ENCODE assay signal across 1 cellular context in genomic region chr4:104490770-104491395, GRCh38.
TF ChIP-seq lines count a peak whose summit lies in the region.

No MANE protein-coding gene starts in this region.

TF ChIP-seq in H1, 55 proteins besides CTCF, POLR2A, EP300 and RAD21:
- TF ChIP-seq PHF8 (conservative IDR thresholded peaks at IDR 0.05; ENCODE audit: low read depth, low read length) = peak; percentile 27
- TF ChIP-seq KDM4A (IDR thresholded peaks at IDR 0.05; ENCODE audit: low read depth, low read length, severe bottlenecking) = peak; percentile 67
- TF ChIP-seq KDM1A (IDR thresholded peaks at IDR 0.05; ENCODE audit: borderline replicate concordance, low read length) = no peak
- TF ChIP-seq BACH1 (IDR thresholded peaks at IDR 0.05; ENCODE audit: low read length) = no peak
- TF ChIP-seq SAP30 (IDR thresholded peaks at IDR 0.05; ENCODE audit: insufficient read depth, insufficient replicate concordance, low read length) = peak; percentile 90
- no peak for TF ChIP-seq BCL11A (IDR thresholded peaks at IDR 0.05; ENCODE audit: low read depth in 2 of 2, low read length in 2 of 2)
- TF ChIP-seq KDM5A (IDR thresholded peaks at IDR 0.05; ENCODE audit: low read length) = no peak
- no peak for TF ChIP-seq EZH2 (IDR thresholded peaks at IDR 0.05; ENCODE audit: low read depth, low read length, severe bottlenecking)
- peak; percentile 95 for TF ChIP-seq ASH2L (IDR thresholded peaks at IDR 0.05; ENCODE audit: low read length)
- 0 out of 4 replicates have a peak, but pooled peaks have one; percentile 39 to 68 for TF ChIP-seq HDAC2 (IDR thresholded peaks at IDR 0.05; ENCODE audit: borderline replicate concordance in 1 of 2, low read depth in 2 of 2, low read length in 2 of 2)
- TF ChIP-seq RFX5 (IDR thresholded peaks at IDR 0.05; ENCODE audit: borderline replicate concordance, low read depth, low read length) = no peak
- peak; percentile 49; the same call in 1 of the 2 replicates for TF ChIP-seq RBBP5 (IDR thresholded peaks at IDR 0.05; ENCODE audit: borderline replicate concordance, low read depth, low read length)
- no peak for TF ChIP-seq CHD2 (IDR thresholded peaks at IDR 0.05; ENCODE audit: low read length)
- TF ChIP-seq E2F6 (IDR thresholded peaks at IDR 0.05) = no peak
- TF ChIP-seq SIN3A (conservative IDR thresholded peaks at IDR 0.05 in 1 of 2, IDR thresholded peaks at IDR 0.05 in 1 of 2; ENCODE audit: low read depth in 1 of 2, low read length in 2 of 2) = peak; percentile 53 to 75; a peak in 2 of 4 replicates
- no peak for TF ChIP-seq CHD7 (IDR thresholded peaks at IDR 0.05; ENCODE audit: insufficient replicate concordance, low read length)
- TF ChIP-seq SP2 (IDR thresholded peaks at IDR 0.05; ENCODE audit: low read length) = no peak
